20 cellular contexts compared by ENCODE assay signal in the genomic region with DNA sequence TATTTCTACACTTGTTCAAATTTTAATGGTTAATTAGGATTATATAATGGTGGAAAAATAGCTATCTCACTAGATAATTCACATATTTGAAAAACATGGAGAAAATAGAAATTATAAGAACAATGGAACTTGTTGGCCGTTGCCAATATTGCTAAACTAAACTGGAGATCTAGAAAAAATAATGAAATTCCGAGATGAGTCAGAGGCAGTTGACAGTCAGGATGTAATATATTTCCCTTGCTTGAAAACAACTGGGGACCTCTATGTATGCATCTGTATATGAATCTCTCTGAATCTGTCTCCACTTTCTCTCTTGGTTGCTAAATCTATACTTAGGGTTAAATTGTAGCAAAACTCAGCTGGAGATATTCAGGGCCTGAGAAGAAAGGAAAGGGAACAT.
"Had no signal": no experiment of that assay in that cellular context is flagged by ENCODE, and none has a peak within 500 bp of the region (broad histone marks: within the 10 kb centered on the region; RNA-seq: fewer than 3 reads in every experiment).

No MANE protein-coding gene starts in this region.

- ATAC-seq: body of pancreas; effector memory CD8-positive, alpha-beta T cell; gastroesophageal sphincter; natural killer cell treated with Interleukin-12 subunit alpha and Interleukin-12 subunit beta and Interleukin-15 and Interleukin-18, amount 100 ng/mL, for 72 hours had no signal

- H3K4me2 ChIP-seq: hepatocyte had no signal

- H3K4me3 ChIP-seq: adrenal gland, body of pancreas, colonic mucosa, gastroesophageal sphincter, hepatocyte, right atrium auricular region, spleen, tibial nerve had no signal

- H3K4me1 ChIP-seq: adrenal gland, colonic mucosa, gastroesophageal sphincter, right atrium auricular region, spleen, tibial nerve had no signal

- H3K27me3 ChIP-seq: adrenal gland, body of pancreas, colonic mucosa, gastroesophageal sphincter, hepatocyte, right atrium auricular region, spleen, tibial nerve had no signal

- DNase-seq: activated CD4-positive, alpha-beta T cell treated with anti-CD3 and anti-CD28 coated beads for 4 hours; activated CD4-positive, alpha-beta T cell treated with anti-CD3 and anti-CD28 coated beads, Interleukin-2, amount 50 U/mL, for 4 hours; activated effector memory CD4-positive, alpha-beta T cell treated with Interleukin-2 at 50 U/mL for 16 hours; activated naive CD4-positive, alpha-beta T cell treated with Interleukin-2 at 50 U/mL for 16 hours; activated naive CD8-positive, alpha-beta T cell treated with anti-CD3 and anti-CD28 coated beads for 36 hours; adrenal gland; aorta; body of pancreas; colonic mucosa; effector memory CD8-positive, alpha-beta T cell; left colon; mesendoderm; spleen; stimulated activated naive CD4-positive, alpha-beta T cell had no signal

- H3K9me3 ChIP-seq: adrenal gland, body of pancreas, colonic mucosa, gastroesophageal sphincter, right atrium auricular region, spleen, tibial nerve had no signal

- H2AFZ ChIP-seq: hepatocyte had no signal

- H3K36me3 ChIP-seq: adrenal gland, colonic mucosa, gastroesophageal sphincter, right atrium auricular region, spleen, tibial nerve had no signal

- H3K79me2 ChIP-seq: hepatocyte had no signal

- H3K27ac ChIP-seq: adrenal gland, body of pancreas, colonic mucosa, gastroesophageal sphincter, hepatocyte, right atrium auricular region, spleen, tibial nerve, VCaP had no signal
